In genomic region chr5:32578362-32578761, GRCh38 we compare ENCODE assay signal across 22 cellular contexts. TPM values are rescaled to one million over a fixed set of nuclear protein-coding genes. Genes with fewer than 3 reads are reported as not detected.
A peak's percentile ranks its signal among the peaks of the same experiment; 100 is the strongest.
DNase-seq lines count a peak whose midpoint lies in the region; ATAC-seq, FAIRE-seq and TF ChIP-seq lines count a peak whose summit lies in the region.
"Had no signal": no experiment of that assay in that cellular context is flagged by ENCODE, and none has a peak within 500 bp of the region (broad histone marks: within the 10 kb centered on the region; RNA-seq: fewer than 3 reads in every experiment).

No MANE protein-coding gene starts in this region.

- H3K27me3 Mint-ChIP-seq in CD14-positive monocyte (ENCODE audit: low read depth in 3 of 3): peaks cover 0 to 2% (median 0%) of the 10 kb centered on the region in 3 donors
- H3K27me3 Mint-ChIP-seq: CD4-positive, alpha-beta memory T cell had no signal

- no peak for TF ChIP-seq RAD21 in GM12878 (IDR thresholded peaks at IDR 0.05; ENCODE audit: insufficient read depth, low read depth, low read length)

- POLR2A ChIA-PET in GM12878 (lab: Charles Lee): interaction anchor here (0.9 to 1.1 kb wide), 3 partner anchors 21 to 147 kb away, joined by 3 to 8 read pairs (median 3); no protein-coding TSS in a partner anchor

- H3K79me2 ChIP-seq in Karpas-422 (ENCODE audit: low read length) (no peaks in the 10 kb centered on the region), OCI-LY3 (ENCODE audit: low read length) (no peaks in the 10 kb centered on the region), GM12878 (ENCODE audit: control insufficient read depth, insufficient read depth, low read length) (peaks cover 2% of the 10 kb centered on the region)

- H3K9me3 Mint-ChIP-seq in CD14-positive monocyte: peaks cover 4 to 12% (median 6%) of the 10 kb centered on the region in 7 donors
- H3K9me3 Mint-ChIP-seq: CD4-positive, alpha-beta memory T cell had no signal

- WGBS in GM12878 (ENCODE audit: insufficient coverage, insufficient replicate concordance, low lambda C conversion rate, missing lambda C conversion rate): 78% methylated on average over 3 of the region's 3 CpGs

- H2AFZ ChIP-seq in Karpas-422 (ENCODE audit: low read length) (no peak overlapping the region), OCI-LY3 (ENCODE audit: low read depth, low read length) (no peak overlapping the region), GM12878 (ENCODE audit: control insufficient read depth, low read depth, low read length) (no peak overlapping the region)
- H2AFZ ChIP-seq: GM23248, PC-9 had no signal

- H3K4me1 Mint-ChIP-seq in CD14-positive monocyte: peaks cover 48% of the 10 kb centered on the region

- H3K4me2 ChIP-seq in Karpas-422 (ENCODE audit: low read depth, low read length, poor library complexity, severe bottlenecking) (no peak overlapping the region), OCI-LY3 (ENCODE audit: low read length) (peak overlapping the region; percentile 26; the same call in 1 of the 2 replicates), GM12878 (ENCODE audit: control insufficient read depth, insufficient read depth) (peak overlapping the region; percentile 39; the same call in 1 of the 2 replicates)
- H3K4me2 ChIP-seq: PC-9 had no signal

- RAD21 ChIA-PET in GM12878 (lab: Charles Lee; ENCODE audit: unreplicated experiment): interaction anchor here (1.2 to 2.4 kb wide), 5 partner anchors 12 to 46 kb away, joined by 3 to 13 read pairs (median 5); no protein-coding TSS in a partner anchor

- no peak for FAIRE-seq in GM12878 (lab: Jason Lieb, UNC)
- FAIRE-seq: K562 had no signal

- intact Hi-C loops in CD14-positive monocyte (cut with micrococcal nuclease) (no loop called here), GM12878 (cut with micrococcal nuclease; ENCODE audit: unreplicated experiment) (no loop called here)

- peaks cover 2 to 6% of the 10 kb centered on the region in 2 donors for H3K36me3 Mint-ChIP-seq in CD14-positive monocyte
- H3K36me3 Mint-ChIP-seq: CD4-positive, alpha-beta memory T cell had no signal

- H3K9ac ChIP-seq in Karpas-422 (ENCODE audit: low read length): no peak overlapping the region
- H3K9ac ChIP-seq in OCI-LY3 (ENCODE audit: low read length): no peak overlapping the region
- H3K9ac ChIP-seq in GM12878 (ENCODE audit: control insufficient read depth, insufficient read depth, low read length): no peak overlapping the region
- H3K9ac ChIP-seq: GM23248 had no signal

- no peak for TF ChIP-seq POLR2A in GM12878 (IDR thresholded peaks at IDR 0.05; ENCODE audit: low read depth, low read length)

- no peak overlapping the region for H3K4me3 Mint-ChIP-seq in CD14-positive monocyte
- H3K4me3 Mint-ChIP-seq: CD4-positive, alpha-beta memory T cell had no signal

- no peak for ATAC-seq in GM12878
- ATAC-seq in GM18519 (IDR thresholded peaks at IDR 0.05; ENCODE audit: low FRiP score, unreplicated experiment): no peak
- ATAC-seq: K562 had no signal

- H3K9me3 ChIP-seq in Karpas-422 (ENCODE audit: low read length) (no peaks in the 10 kb centered on the region), OCI-LY3 (ENCODE audit: insufficient read depth, low read length) (no peaks in the 10 kb centered on the region), GM12878 (replicated peaks; ENCODE audit: control insufficient read depth, insufficient read depth, low read length) (no peaks in the 10 kb centered on the region), right atrium auricular region (no peaks in the 10 kb centered on the region)
- H3K9me3 ChIP-seq: MG63 had no signal

- no TSS peak for BruUV-seq in GM12878 (replicated peaks; lab: Mats Ljungman, UMichigan)

- H3K9me2 ChIP-seq in Karpas-422 (replicated peaks; ENCODE audit: insufficient read depth, low read length): no peaks in the 10 kb centered on the region

- H3K4me1 ChIP-seq in Karpas-422 (ENCODE audit: low read length) (peaks cover 27% of the 10 kb centered on the region), OCI-LY3 (ENCODE audit: low read length) (peaks cover 40% of the 10 kb centered on the region), GM12878 (ENCODE audit: control insufficient read depth, insufficient read depth, low read length) (peaks cover 88% of the 10 kb centered on the region), right atrium auricular region (no peaks in the 10 kb centered on the region)

- no peak for TF ChIP-seq EP300 in GM12878 (IDR thresholded peaks at IDR 0.05; ENCODE audit: borderline replicate concordance in 1 of 2, control insufficient read depth in 1 of 2, low read depth in 2 of 2, low read length in 2 of 2)

- H3K27me3 ChIP-seq in Karpas-422 (ENCODE audit: low read length) (no peaks in the 10 kb centered on the region; the same call in 1 of the 2 replicates), OCI-LY3 (ENCODE audit: low read depth, low read length) (peaks cover 86% of the 10 kb centered on the region), GM12878 (replicated peaks in 1 of 2; ENCODE audit: control insufficient read depth in 2 of 2, insufficient read depth in 2 of 2, low read length in 1 of 2) (no peaks in the 10 kb centered on the region), right atrium auricular region (no peaks in the 10 kb centered on the region)

- H4K20me1 ChIP-seq in Karpas-422 (ENCODE audit: insufficient read depth, low read depth, low read length) (peaks cover 26% of the 10 kb centered on the region; the same call in 1 of the 2 replicates), OCI-LY3 (ENCODE audit: insufficient read depth, low read length) (peaks cover 15% of the 10 kb centered on the region), GM12878 (ENCODE audit: control insufficient read depth, insufficient read depth) (no peaks in the 10 kb centered on the region)

- H3K4me3 ChIP-seq in Karpas-422 (ENCODE audit: low read length): no peak overlapping the region
- no peak overlapping the region for H3K4me3 ChIP-seq in OCI-LY3 (ENCODE audit: low read length)
- no peak overlapping the region for H3K4me3 ChIP-seq in GM12878
- no peak overlapping the region for H3K4me3 ChIP-seq in right atrium auricular region
- H3K4me3 ChIP-seq: GM23248, K562, MG63, PC-9 had no signal

- SMC1A ChIA-PET in GM12878 (lab: Charles Lee; ENCODE audit: uncharacterized antibody, unreplicated experiment): interaction anchor here (0.8 to 18.4 kb wide), 4 partner anchors 10 to 103 kb away, joined by 4 to 505 read pairs (median 62); no protein-coding TSS in a partner anchor

- H3K27ac ChIP-seq in Karpas-422 (ENCODE audit: low read length): no peak overlapping the region
- H3K27ac ChIP-seq in OCI-LY3 (ENCODE audit: low read length): no peak overlapping the region
- no peak overlapping the region for H3K27ac ChIP-seq in GM12878 (ENCODE audit: control insufficient read depth, insufficient read depth)
- no peak overlapping the region for H3K27ac ChIP-seq in right atrium auricular region
- H3K27ac ChIP-seq: GM23248, PC-9 had no signal

- no peak for TF ChIP-seq CTCF in CD14-positive monocyte (IDR thresholded peaks at IDR 0.05)
- TF ChIP-seq CTCF in OCI-LY3 (IDR thresholded peaks at IDR 0.05; ENCODE audit: low read depth, low read length): no peak
- TF ChIP-seq CTCF in GM12878 (IDR thresholded peaks at IDR 0.05 in 2 of 3, conservative IDR thresholded peaks at IDR 0.05 in 1 of 3; ENCODE audit: control insufficient read depth in 2 of 3, extremely low read depth in 1 of 3, insufficient read depth in 1 of 3, low read depth in 3 of 3, low read length in 3 of 3): no peak
- TF ChIP-seq CTCF in right atrium auricular region (IDR thresholded peaks at IDR 0.05): no peak

- H3K27ac Mint-ChIP-seq in CD14-positive monocyte: peak overlapping the region in 6 of 7 donors; percentile 17 to 82 (median 76)

- DNase-seq in CD14-positive monocyte (ENCODE audit: low spot score) (no peak), Karpas-422 (peak; percentile 58), GM12878 (ENCODE audit: low read depth, low spot score) (no peak), superior temporal gyrus (ENCODE audit: extremely low spot score) (no peak), right atrium auricular region (ENCODE audit: low spot score) (no peak)
- DNase-seq: CD4-positive, alpha-beta memory T cell; COR-L47; DMS53; GM23248; H7; MG63; NCI-H1092; NCI-H1417 treated with DMSO at 0.1 percent for 48 hours; NCI-H1694 treated with DMSO at 0.1 percent for 48 hours; NCI-H2081; NCI-H2227 treated with DMSO at 0.1 percent for 48 hours; NCI-H69; PC-9; Right ventricle myocardium superior had no signal

- CTCF ChIA-PET in GM12878 (lab: Yijun Ruan, JAX): interaction anchor here (0.7 to 3.0 kb wide), 8 partner anchors 9 to 89 kb away, joined by 3 to 17 read pairs (median 3); no protein-coding TSS in a partner anchor

- in situ Hi-C loops in GM12878 (cut with MboI): no loop called here

- H3K36me3 ChIP-seq in Karpas-422 (ENCODE audit: insufficient read depth, low read length): no peaks in the 10 kb centered on the region
- no peaks in the 10 kb centered on the region for H3K36me3 ChIP-seq in OCI-LY3 (replicated peaks; ENCODE audit: low read depth, low read length)
- H3K36me3 ChIP-seq in GM12878 (ENCODE audit: control insufficient read depth in 2 of 2, insufficient read depth in 2 of 2, low read length in 1 of 2): no peaks in the 10 kb centered on the region
- H3K36me3 ChIP-seq in right atrium auricular region: no peaks in the 10 kb centered on the region
- H3K36me3 ChIP-seq: MG63 had no signal

TF ChIP-seq in GM12878, 131 proteins besides CTCF, POLR2A, EP300 and RAD21:
- no peak for TF ChIP-seq SMC3 (IDR thresholded peaks at IDR 0.05; ENCODE audit: borderline replicate concordance, low read length)
- no peak for TF ChIP-seq RELA (IDR thresholded peaks at IDR 0.05; ENCODE audit: borderline replicate concordance, partially characterized antibody)
- TF ChIP-seq ZNF622 (IDR thresholded peaks at IDR 0.05): no peak
TF ChIP-seq in GM12878: peak in this region for 0.

RNA-seq across cellular contexts. Expression of gene SUB1, which starts 7.0 kb away (rescaled TPM):
- polyA plus RNA-seq in CD14-positive monocyte (100 to 1,000 TPM; 399 to 454 TPM), GM12878 (2011; rRNA removed) (1,077 and 2,276 TPM in 2 replicates), GM12878 (2014; fragmentation: Illumina TruSeq; extraction: Trizol) (871 and 973 TPM in 2 replicates), GM12878 (2014; fragmentation: Nextera tagmentation; extraction: Ambion mirVana) (1,000 to 10,000 TPM; 1,885 to 2,316 TPM), GM12878 (2014; rRNA removed) (789 and 1,035 TPM in 2 replicates), GM12878 (2016; fragmentation: Nextera tagmentation; extraction: Ambion mirVana) (1,000 to 10,000 TPM; 2,588 to 2,785 TPM)
- 34.0 and 75.0 TPM in 2 replicates for total RNA-seq in Karpas-422 (2014; rRNA removed; shearing (Covaris generic); ENCODE audit: low replicate concordance)
- total RNA-seq in GM12878 (2013; cell fraction: nucleolus; rRNA removed): 242 and 247 TPM in 2 replicates
- total RNA-seq in GM12878 (2014; rRNA removed) (468 and 620 TPM in 2 replicates), GM12878 (2014; rRNA removed; fragmentation: Illumina TruSeq; extraction: Trizol) (1,079 and 1,213 TPM in 2 replicates), GM12878 (2021) (790 and 824 TPM in 2 replicates), right atrium auricular region (100 to 1,000 TPM; 145 to 209 TPM)
- 219 TPM for polyA plus RNA-seq in GM12878 (2011; ENCODE audit: low read depth)
- 139 and 199 TPM in 2 replicates for polyA plus RNA-seq in GM12878 (2011; cell fraction: cytosol; rRNA removed)
- polyA plus RNA-seq in GM12878 (2011; cell fraction: nucleus; rRNA removed): 177 and 416 TPM in 2 replicates
- polyA plus RNA-seq in GM12878 (2012): 596 and 637 TPM in 2 replicates
- 84.2 and 91.5 TPM in 2 replicates for polyA minus RNA-seq in GM12878 (2011; rRNA and poly(A)+ RNA removed)
- 42.5 and 72.6 TPM in 2 replicates for polyA minus RNA-seq in GM12878 (2011; cell fraction: cytosol; rRNA and poly(A)+ RNA removed)
- polyA minus RNA-seq in GM12878 (2011; cell fraction: nucleus; rRNA and poly(A)+ RNA removed): 133 and 270 TPM in 2 replicates
